14 cellular contexts compared by ENCODE assay signal in the genomic region with DNA sequence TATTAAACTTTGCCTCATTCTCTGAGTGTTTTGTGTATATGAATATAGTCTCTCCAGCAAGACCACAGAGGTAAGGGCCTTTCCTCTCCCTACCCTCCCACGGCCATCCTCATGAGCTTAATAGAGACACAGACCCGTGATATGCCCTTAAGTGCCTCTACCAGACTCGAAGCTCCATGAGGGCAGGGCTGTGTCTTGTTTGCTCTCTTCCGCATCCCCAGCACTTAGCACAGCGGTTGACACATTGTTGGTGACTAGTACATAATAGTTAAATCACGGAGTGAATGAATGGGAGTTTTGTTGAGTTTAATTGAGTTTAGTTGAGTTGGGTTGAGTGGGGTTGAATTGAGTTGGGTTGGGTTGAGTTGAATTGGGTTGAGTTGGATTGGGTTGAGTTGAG.
"Had no signal": no experiment of that assay in that cellular context is flagged by ENCODE, and none has a peak within 500 bp of the region (broad histone marks: within the 10 kb centered on the region; RNA-seq: fewer than 3 reads in every experiment).

No MANE protein-coding gene starts in this region.

- H3K9me3 ChIP-seq: ovary, transverse colon had no signal

- H3K4me3 Mint-ChIP-seq: naive thymus-derived CD4-positive, alpha-beta T cell; T-helper 17 cell had no signal

- H3K27me3 ChIP-seq: brain microvascular endothelial cell, ovary, transverse colon had no signal

- DNase-seq: activated CD4-positive, alpha-beta T cell treated with anti-CD3 and anti-CD28 coated beads, Interleukin-2, amount 50 U/mL, for 4 hours; activated T-cell treated with anti-CD3 and anti-CD28 coated beads, Interleukin-2, amount 50 U/mL, for 1 hour; amniotic stem cell; brain microvascular endothelial cell; cerebellar nuclear complex; hippocampal formation; kidney glomerular epithelial cell; naive thymus-derived CD4-positive, alpha-beta T cell; stimulated activated CD4-positive, alpha-beta T cell treated with anti-CD3 and anti-CD28 coated beads, Interleukin-15, amount 100 ng/mL, for 24 hours; stimulated activated CD4-positive, alpha-beta T cell treated with anti-CD3 and anti-CD28 coated beads, Interleukin-4, amount 100 ng/mL, for 4 hours; T-helper 17 cell; transverse colon had no signal

- ATAC-seq: activated naive CD4-positive, alpha-beta T cell treated with anti-CD3 and anti-CD28 coated beads, Interleukin-2, amount 50 U/mL, for 72 hours; naive thymus-derived CD4-positive, alpha-beta T cell; T-helper 17 cell had no signal

- H3K4me3 ChIP-seq: ovary, transverse colon had no signal

- H3K27ac ChIP-seq: brain microvascular endothelial cell had no signal

- H3K27ac Mint-ChIP-seq: activated naive CD4-positive, alpha-beta T cell treated with anti-CD3 and anti-CD28 coated beads, Interleukin-2, amount 50 U/mL, for 72 hours; T-helper 17 cell had no signal

- H3K36me3 ChIP-seq: brain microvascular endothelial cell, ovary, transverse colon had no signal

- H3K27me3 Mint-ChIP-seq: naive thymus-derived CD4-positive, alpha-beta T cell; T-helper 17 cell had no signal
